ENCODE assay signal across 31 cellular contexts in genomic region chr11:94857337-94857736, GRCh38.
A peak's percentile ranks its signal among the peaks of the same experiment; 100 is the strongest.
DNase-seq lines count a peak whose midpoint lies in the region; ATAC-seq and TF ChIP-seq lines count a peak whose summit lies in the region.
"Had no signal": no experiment of that assay in that cellular context is flagged by ENCODE, and none has a peak within 500 bp of the region (broad histone marks: within the 10 kb centered on the region; RNA-seq: fewer than 3 reads in every experiment).

No MANE protein-coding gene starts in this region.

- intact Hi-C loops in gastrocnemius medialis (cut with DNase I; ENCODE audit: low total_unique reads), result no loop called here
- intact Hi-C loops in CD4-positive, alpha-beta T cell (cut with DNase I, micrococcal nuclease), result no loop called here

- POLR2A ChIA-PET in CD4-positive, alpha-beta T cell (lab: Charles Lee), result no interaction called here

- H3K9me3 Mint-ChIP-seq in endodermal cell, result no peaks in the 10 kb centered on the region
- no peaks in the 10 kb centered on the region for H3K9me3 Mint-ChIP-seq in activated T-cell treated with anti-CD3 and anti-CD28 coated beads, Interleukin-2, amount 50 U/mL, for 4 hours
- no peaks in the 10 kb centered on the region for H3K9me3 Mint-ChIP-seq in CD4-positive, alpha-beta T cell
- H3K9me3 Mint-ChIP-seq: CD14-positive monocyte, HFFc6 had no signal

- H3K27me3 ChIP-seq in endodermal cell (ENCODE audit: control insufficient read depth, insufficient read depth, low read length, poor library complexity, severe bottlenecking) (no peaks in the 10 kb centered on the region), gastrocnemius medialis (no peaks in the 10 kb centered on the region)
- no peaks in the 10 kb centered on the region for H3K27me3 ChIP-seq in CD4-positive, alpha-beta T cell (ENCODE audit: control insufficient read depth, insufficient read depth, low read length)
- H3K27me3 ChIP-seq: Peyer's patch had no signal

- peak; percentile 30 for DNase-seq in MV-4-11 (lab: John Stamatoyannopoulos, UW)
- DNase-seq in endodermal cell, result no peak
- DNase-seq in gastrocnemius medialis, result no peak
- no peak for DNase-seq in activated T-cell treated with anti-CD3 and anti-CD28 coated beads, Interleukin-2, amount 50 U/mL, for 4 hours
- no peak for DNase-seq in NCI-H524 treated with DMSO at 0.1 percent for 48 hours (lab: John Stamatoyannopoulos, UW)
- DNase-seq in CD4-positive, alpha-beta T cell, result no peak
- DNase-seq: Calu3, DMS153, DND-41, GOT3, HFFc6, KG1, MM.1S, NCI-H1092, NCI-H1417 treated with DMSO at 0.1 percent for 48 hours, NCI-H1694 treated with DMSO at 0.1 percent for 48 hours, NCI-H2081, NCI-H2171, NCI-H345, NCI-H510A treated with DMSO at 0.1 percent for 48 hours, NCI-H748 treated with DMSO at 0.1 percent for 48 hours, OCI-M1, Peyer's patch, SIG-M5, SK-N-SH, SW 1271 had no signal

- no peak overlapping the region for H3K27ac ChIP-seq in endodermal cell (ENCODE audit: low read depth, low read length)
- peak overlapping the region; percentile 30 to 66 (median 52) for H3K27ac ChIP-seq in gastrocnemius medialis
- H3K27ac ChIP-seq in CD4-positive, alpha-beta T cell (ENCODE audit: low read depth, low read length), result no peak overlapping the region
- H3K27ac ChIP-seq: Peyer's patch had no signal

- no peak overlapping the region for H3K9ac ChIP-seq in endodermal cell (ENCODE audit: extremely low read depth, low read length, poor library complexity, severe bottlenecking)
- H3K9ac ChIP-seq: SK-N-SH had no signal

- in situ Hi-C loops in gastrocnemius medialis (cut with MboI; ENCODE audit: low sequenced_read_pairs in 4 of 4), result no loop called here

- CTCF ChIA-PET in CD4-positive, alpha-beta T cell (lab: Charles Lee), result interaction anchor here (1.5 kb wide), 1 partner anchor 16 kb away, joined by 5 read pairs; no protein-coding TSS in a partner anchor

- TF ChIP-seq CTCF in endodermal cell (conservative IDR thresholded peaks at IDR 0.05), result no peak
- no peak for TF ChIP-seq CTCF in gastrocnemius medialis (IDR thresholded peaks at IDR 0.05 in 4 of 5, conservative IDR thresholded peaks at IDR 0.05 in 1 of 5)
- no peak for TF ChIP-seq CTCF in CD4-positive, alpha-beta T cell (IDR thresholded peaks at IDR 0.05)

- H3K4me1 Mint-ChIP-seq in endodermal cell, result peaks cover 34% of the 10 kb centered on the region
- no peaks in the 10 kb centered on the region for H3K4me1 Mint-ChIP-seq in activated T-cell treated with anti-CD3 and anti-CD28 coated beads, Interleukin-2, amount 50 U/mL, for 4 hours (ENCODE audit: low read depth)
- no peaks in the 10 kb centered on the region for H3K4me1 Mint-ChIP-seq in CD4-positive, alpha-beta T cell (ENCODE audit: low read depth)
- H3K4me1 Mint-ChIP-seq: CD14-positive monocyte had no signal

- H3K27ac Mint-ChIP-seq in endodermal cell, result peak overlapping the region; percentile 14
- H3K27ac Mint-ChIP-seq in CD4-positive, alpha-beta T cell, result no peak overlapping the region
- H3K27ac Mint-ChIP-seq: B cell, CD14-positive monocyte, HFFc6 had no signal

- H3K27me3 Mint-ChIP-seq in endodermal cell (ENCODE audit: insufficient read depth), result no peaks in the 10 kb centered on the region
- no peaks in the 10 kb centered on the region for H3K27me3 Mint-ChIP-seq in activated T-cell treated with anti-CD3 and anti-CD28 coated beads, Interleukin-2, amount 50 U/mL, for 4 hours (ENCODE audit: low read depth)
- H3K27me3 Mint-ChIP-seq in CD4-positive, alpha-beta T cell, result no peaks in the 10 kb centered on the region
- H3K27me3 Mint-ChIP-seq: B cell had no signal

- H3K4me3 ChIP-seq in endodermal cell (ENCODE audit: low read length) (no peak overlapping the region), gastrocnemius medialis (no peak overlapping the region)
- H3K4me3 ChIP-seq: HAP-1, Peyer's patch had no signal

- H3K4me3 Mint-ChIP-seq in endodermal cell, result no peak overlapping the region
- no peak overlapping the region for H3K4me3 Mint-ChIP-seq in activated T-cell treated with anti-CD3 and anti-CD28 coated beads, Interleukin-2, amount 50 U/mL, for 4 hours
- H3K4me3 Mint-ChIP-seq in CD4-positive, alpha-beta T cell, result no peak overlapping the region
- H3K4me3 Mint-ChIP-seq: B cell, CD14-positive monocyte, HFFc6 had no signal

- WGBS in endodermal cell (ENCODE audit: insufficient coverage in 1 of 2, insufficient read length in 1 of 2), 2 experiments, result 60 to 88% methylated on average over 1 to 2 of the region's 2 CpGs

- no peak for TF ChIP-seq POLR2A in gastrocnemius medialis (IDR thresholded peaks at IDR 0.05)

- no peaks in the 10 kb centered on the region for H3K9me3 ChIP-seq in endodermal cell (ENCODE audit: control insufficient read depth, low read length)
- no peaks in the 10 kb centered on the region for H3K9me3 ChIP-seq in gastrocnemius medialis
- H3K9me3 ChIP-seq in CD4-positive, alpha-beta T cell (ENCODE audit: control insufficient read depth, low read length), result no peaks in the 10 kb centered on the region
- H3K9me3 ChIP-seq: HAP-1, Peyer's patch, SK-N-SH had no signal

- H3K4me1 ChIP-seq in endodermal cell (ENCODE audit: control insufficient read depth, insufficient read depth, low read length) (peaks cover 17% of the 10 kb centered on the region), gastrocnemius medialis (peaks cover 48 to 50% of the 10 kb centered on the region in 2 donors)
- H3K4me1 ChIP-seq: Peyer's patch had no signal

- H3K36me3 Mint-ChIP-seq in endodermal cell (ENCODE audit: low read depth), result peaks cover 79% of the 10 kb centered on the region
- H3K36me3 Mint-ChIP-seq in activated T-cell treated with anti-CD3 and anti-CD28 coated beads, Interleukin-2, amount 50 U/mL, for 4 hours (ENCODE audit: insufficient read depth), result no peaks in the 10 kb centered on the region
- H3K36me3 Mint-ChIP-seq in CD4-positive, alpha-beta T cell (ENCODE audit: low read depth), result no peaks in the 10 kb centered on the region

- ATAC-seq in GM18868 (IDR thresholded peaks at IDR 0.05; ENCODE audit: unreplicated experiment) (peak; percentile 44), gastrocnemius medialis (no peak), HG03196 (IDR thresholded peaks at IDR 0.05; ENCODE audit: unreplicated experiment) (no peak)
- no peak for ATAC-seq in activated T-cell treated with anti-CD3 and anti-CD28 coated beads, Interleukin-2, amount 50 U/mL, for 4 hours
- ATAC-seq in CD4-positive, alpha-beta T cell (ENCODE audit: poor library complexity), result no peak

- H3K36me3 ChIP-seq in endodermal cell (ENCODE audit: control insufficient read depth, insufficient read depth, low read length) (peaks cover 95% of the 10 kb centered on the region), gastrocnemius medialis (peaks cover 3 to 86% of the 10 kb centered on the region in 2 donors)

Comparison
In these comparisons a context has a peak if more than half of its experiments do, and no peak if none do; other contexts are left out.
1. H3K27ac ChIP-seq: peak in gastrocnemius medialis (4 of 4); none in endodermal cell (single experiment) and CD4-positive, alpha-beta T cell (single experiment).